12 cellular contexts compared by ENCODE assay signal in the genomic region with DNA sequence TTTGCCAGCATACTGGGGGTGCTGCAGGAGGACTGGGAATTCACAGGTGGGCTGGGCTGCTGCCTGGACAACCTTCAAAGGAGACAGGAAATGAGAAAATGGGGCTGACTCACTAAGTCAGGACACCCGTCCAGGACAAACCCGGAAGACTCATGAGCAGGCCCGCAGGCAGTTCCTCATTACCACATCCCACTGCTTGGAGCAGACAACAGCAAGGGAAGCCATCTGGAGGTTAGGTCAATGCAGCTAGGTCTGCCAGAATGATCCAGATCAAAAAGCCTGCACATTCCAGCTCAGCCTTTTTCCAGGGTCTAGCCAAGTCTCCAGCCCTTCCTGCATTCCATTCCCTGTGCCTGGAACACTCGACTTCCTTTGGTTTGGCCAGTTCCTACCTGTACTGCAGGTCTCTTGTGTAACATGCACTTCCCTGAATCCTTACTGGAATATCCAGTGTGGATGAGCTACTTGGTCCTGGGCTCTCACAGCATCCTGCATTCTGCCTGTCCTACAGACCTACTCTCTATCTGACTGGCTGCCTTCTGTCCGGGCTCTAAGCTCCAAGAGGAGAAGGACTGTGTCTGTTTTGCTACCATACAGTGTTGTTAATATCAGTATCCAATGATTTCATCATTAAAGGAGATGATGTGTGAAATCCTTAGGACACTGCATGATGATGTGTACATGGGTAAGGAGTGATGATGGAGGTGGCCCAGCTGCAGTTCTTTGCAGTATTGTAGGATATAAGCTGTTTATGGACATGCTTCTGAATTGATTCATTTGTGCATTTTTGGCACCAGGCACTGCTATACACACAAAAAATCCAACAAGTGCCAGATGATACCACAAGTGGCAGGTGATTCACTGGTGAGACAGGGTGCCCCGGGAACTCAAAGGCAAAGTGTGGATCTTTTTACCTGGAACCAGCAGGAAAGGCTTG.
A peak's percentile ranks its signal among the peaks of the same experiment; 100 is the strongest.
DNase-seq lines count a peak whose midpoint lies in the region; ATAC-seq lines count a peak whose summit lies in the region.
"Had no signal": no experiment of that assay in that cellular context is flagged by ENCODE, and none has a peak within 500 bp of the region (broad histone marks: within the 10 kb centered on the region; RNA-seq: fewer than 3 reads in every experiment).

No MANE protein-coding gene starts in this region.

- peak; percentile 91 for DNase-seq in AG08395 (ENCODE audit: low spot score)
- DNase-seq in HS-5 (ENCODE audit: low read depth): peak; percentile 88
- peak; percentile 74 for DNase-seq in astrocyte of the hippocampus (ENCODE audit: low read depth, low spot score)
- DNase-seq in iris pigment epithelial cell (ENCODE audit: low read depth): peak; percentile 92
- no peak for DNase-seq in HUDEP-2 (lab: John Stamatoyannopoulos, UW; ENCODE audit: unreplicated experiment in 76 of 76)
- DNase-seq in NCI-H526 (lab: John Stamatoyannopoulos, UW): no peak
- DNase-seq: activated B cell treated with CpG ODN at 0.5 μM for 24 hours; NCI-H748 treated with DMSO at 0.1 percent for 48 hours; small intestine; stimulated activated naive CD8-positive, alpha-beta T cell treated with anti-CD3 and anti-CD28 coated beads, Interleukin-15, amount 100 ng/mL, for 72 hours had no signal

- no peak for ATAC-seq in GM21619 (IDR thresholded peaks at IDR 0.05; ENCODE audit: unreplicated experiment)
- no peak for ATAC-seq in HG03280 (IDR thresholded peaks at IDR 0.05; ENCODE audit: unreplicated experiment)
- ATAC-seq: stimulated activated naive CD8-positive, alpha-beta T cell treated with anti-CD3 and anti-CD28 coated beads, Interleukin-15, amount 100 ng/mL, for 72 hours had no signal

Comparison
In these comparisons a context has a peak if more than half of its experiments do, and no peak if none do; other contexts are left out.
1. DNase-seq: peak in AG08395 (single experiment), HS-5 (single experiment), astrocyte of the hippocampus (single experiment) and iris pigment epithelial cell (single experiment); none in HUDEP-2 (0 of 76) and NCI-H526 (0 of 2).